ENCODE assay signal across 23 cellular contexts in the genomic region with DNA sequence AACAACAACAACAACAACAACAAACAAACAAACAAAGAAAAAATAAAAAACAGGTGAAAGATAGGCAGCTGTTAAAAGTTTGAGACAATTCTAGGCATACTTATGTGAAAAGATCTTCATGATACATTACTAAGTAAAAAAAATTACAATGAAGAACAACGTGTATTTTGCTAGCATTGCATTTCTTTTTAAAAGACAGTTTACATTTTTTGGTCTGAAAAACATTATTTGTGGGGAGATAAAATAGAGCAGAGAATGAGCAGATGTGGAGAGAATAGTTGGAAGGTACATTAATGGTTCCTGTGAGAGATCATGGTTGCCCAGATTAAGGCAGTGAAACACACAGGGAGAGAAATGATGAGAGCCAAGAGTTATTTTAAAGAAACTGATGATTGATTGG.
"Had no signal": no experiment of that assay in that cellular context is flagged by ENCODE, and none has a peak within 500 bp of the region (broad histone marks: within the 10 kb centered on the region; RNA-seq: fewer than 3 reads in every experiment).

No MANE protein-coding gene starts in this region.

- H3K9me3 ChIP-seq: mucosa of descending colon, ovary, prostate gland had no signal

- H3K4me1 ChIP-seq: prostate gland, sigmoid colon, tibial nerve had no signal

- FAIRE-seq: small intestine had no signal

- H3K36me3 ChIP-seq: heart left ventricle, left ventricle myocardium inferior, ovary, prostate gland, sigmoid colon, spleen, tibial nerve had no signal

- DNase-seq: heart left ventricle; hypothalamus; immature natural killer cell; islet precursor cell; left ventricle myocardium inferior; midbrain; mucosa of descending colon; naive thymus-derived CD4-positive, alpha-beta T cell; ovary; retina; right cardiac atrium; sigmoid colon; small intestine; spleen; stimulated activated CD4-positive, alpha-beta T cell treated with anti-CD3 and anti-CD28 coated beads, Interleukin-4, amount 100 ng/mL, for 24 hours; stimulated activated naive CD4-positive, alpha-beta T cell treated with Interleukin-2 at 50 U/mL for 16 hours; stimulated activated naive CD8-positive, alpha-beta T cell treated with anti-CD3 and anti-CD28 coated beads, Interleukin-15, amount 100 ng/mL, for 72 hours; substantia nigra had no signal

- H3K27me3 ChIP-seq: heart left ventricle, ovary, sigmoid colon, spleen, tibial nerve had no signal

- ATAC-seq: heart left ventricle; mucosa of descending colon; naive thymus-derived CD4-positive, alpha-beta T cell; natural killer cell treated with Interleukin-12 subunit alpha and Interleukin-12 subunit beta and Interleukin-15 and Interleukin-18, amount 100 ng/mL, for 72 hours; right cardiac atrium; stimulated activated effector memory CD8-positive, alpha-beta T cell treated with anti-CD3 and anti-CD28 coated beads, Interleukin-12 subunit alpha, Interleukin-12 subunit beta, amount 100 ng/mL, for 72 hours; stimulated activated naive CD8-positive, alpha-beta T cell treated with anti-CD3 and anti-CD28 coated beads, Interleukin-15, amount 100 ng/mL, for 72 hours had no signal

- H3K27ac ChIP-seq: heart left ventricle, left ventricle myocardium inferior, ovary, prostate gland, sigmoid colon, spleen, tibial nerve had no signal

- H3K4me3 ChIP-seq: heart left ventricle, left ventricle myocardium inferior, lung, mucosa of descending colon, ovary, prostate gland, sigmoid colon, spleen, tibial nerve had no signal
